ENCODE assay signal across 14 cellular contexts in genomic region chr19:49802836-49803528, GRCh38. TPM values are rescaled to one million over a fixed set of nuclear protein-coding genes. Genes with fewer than 3 reads are reported as not detected.
DNase-seq lines count a peak whose midpoint lies in the region; ATAC-seq and TF ChIP-seq lines count a peak whose summit lies in the region.
"Had no signal": no experiment of that assay in that cellular context is flagged by ENCODE, and none has a peak within 500 bp of the region (broad histone marks: within the 10 kb centered on the region; RNA-seq: fewer than 3 reads in every experiment).

No MANE protein-coding gene starts in this region.

- peak; percentile 38 for ATAC-seq in left colon
- ATAC-seq: activated CD8-positive, alpha-beta T cell treated with anti-CD3 and anti-CD28 coated beads, Interleukin-2, amount 10 ng/mL, durations not matched to agents 7 days and 5 days; stimulated activated naive CD8-positive, alpha-beta T cell treated with anti-CD3 and anti-CD28 coated beads, Interleukin-15, amount 100 ng/mL, for 72 hours had no signal

- H3K4me3 ChIP-seq in thyroid gland (replicated peaks in 1 of 3) = no peak overlapping the region
- no peak overlapping the region for H3K4me3 ChIP-seq in GM23248
- H3K4me3 ChIP-seq in OCI-LY7 (ENCODE audit: low read depth, low read length, poor library complexity, severe bottlenecking) = no peak overlapping the region

- H3F3A ChIP-seq in GM23248 (ENCODE audit: insufficient read depth) = peaks cover 5% of the 10 kb centered on the region; the same call in 1 of the 2 replicates

- H3K9me3 ChIP-seq in thyroid gland (no peaks in the 10 kb centered on the region), GM23248 (ENCODE audit: low read depth) (no peaks in the 10 kb centered on the region), OCI-LY7 (ENCODE audit: low read length) (no peaks in the 10 kb centered on the region)

- H3K4me1 ChIP-seq in thyroid gland (peaks cover 0 to 13% of the 10 kb centered on the region in 2 donors), GM23248 (ENCODE audit: insufficient read depth) (no peaks in the 10 kb centered on the region), OCI-LY7 (ENCODE audit: insufficient read depth, low read length, poor library complexity, severe bottlenecking) (no peaks in the 10 kb centered on the region)
- H3K4me1 ChIP-seq: foreskin keratinocyte had no signal

- POLR2A ChIA-PET in OCI-LY7 (lab: Charles Lee) = no interaction called here

- H3K9ac ChIP-seq in GM23248 = no peak overlapping the region

- H3K4me3 Mint-ChIP-seq in activated naive CD4-positive, alpha-beta T cell treated with anti-CD3 and anti-CD28 coated beads for 36 hours = no peak overlapping the region
- H3K4me3 Mint-ChIP-seq: activated CD8-positive, alpha-beta T cell treated with anti-CD3 and anti-CD28 coated beads, Interleukin-2, amount 10 ng/mL, durations not matched to agents 7 days and 5 days; CD4-positive, alpha-beta T cell; stimulated activated naive CD8-positive, alpha-beta T cell treated with anti-CD3 and anti-CD28 coated beads, Interleukin-15, amount 100 ng/mL, for 72 hours had no signal

- no peaks in the 10 kb centered on the region for H3K9me3 Mint-ChIP-seq in activated naive CD4-positive, alpha-beta T cell treated with anti-CD3 and anti-CD28 coated beads for 36 hours
- H3K9me3 Mint-ChIP-seq: CD4-positive, alpha-beta T cell; stimulated activated naive CD8-positive, alpha-beta T cell treated with anti-CD3 and anti-CD28 coated beads, Interleukin-15, amount 100 ng/mL, for 72 hours had no signal

- H4K20me1 ChIP-seq in GM23248 (ENCODE audit: insufficient read depth) = no peaks in the 10 kb centered on the region
- H4K20me1 ChIP-seq in OCI-LY7 (ENCODE audit: insufficient read depth, low read length) = no peaks in the 10 kb centered on the region

- in situ Hi-C loops in GM23248 (cut with MboI) = no loop called here

- no peak for TF ChIP-seq CTCF in thyroid gland (IDR thresholded peaks at IDR 0.05)
- no peak for TF ChIP-seq CTCF in OCI-LY7 (conservative IDR thresholded peaks at IDR 0.05; ENCODE audit: low read length)

- WGBS in thyroid gland, 2 donors = 82 to 87% methylated on average over 24 of the region's 24 CpGs
- WGBS in GM23248 (ENCODE audit: low coverage in 1 of 2, low lambda C conversion rate in 2 of 2, missing lambda C conversion rate in 2 of 2), 2 experiments = 88% methylated on average over 24 of the region's 24 CpGs

- CTCF ChIA-PET in activated naive CD4-positive, alpha-beta T cell treated with anti-CD3 and anti-CD28 coated beads for 36 hours (lab: Charles Lee) = no interaction called here
- CTCF ChIA-PET in OCI-LY7 (lab: Charles Lee; ENCODE audit: unreplicated experiment) = no interaction called here

- H3K4me1 Mint-ChIP-seq in activated naive CD4-positive, alpha-beta T cell treated with anti-CD3 and anti-CD28 coated beads for 36 hours (ENCODE audit: low read depth) = peaks cover 6% of the 10 kb centered on the region

- H3K36me3 ChIP-seq in thyroid gland (peaks cover 32 to 56% of the 10 kb centered on the region in 2 donors), GM23248 (ENCODE audit: low read depth) (peaks cover 13% of the 10 kb centered on the region; the same call in 1 of the 2 replicates), OCI-LY7 (ENCODE audit: insufficient read depth, low read length) (peaks cover 81% of the 10 kb centered on the region)

- H3K9me2 ChIP-seq in GM23248 (ENCODE audit: insufficient read depth) (no peaks in the 10 kb centered on the region), OCI-LY7 (ENCODE audit: insufficient read depth, low read length) (no peaks in the 10 kb centered on the region)

- H3K4me2 ChIP-seq in GM23248 (ENCODE audit: unreplicated experiment) (no peak overlapping the region), OCI-LY7 (ENCODE audit: low read length) (no peak overlapping the region)

- H2AFZ ChIP-seq in GM23248 (no peak overlapping the region), OCI-LY7 (ENCODE audit: low read length) (no peak overlapping the region)

- no peaks in the 10 kb centered on the region for H3K27me3 ChIP-seq in thyroid gland
- no peaks in the 10 kb centered on the region for H3K27me3 ChIP-seq in GM23248 (replicated peaks; ENCODE audit: insufficient read depth)
- H3K27me3 ChIP-seq: foreskin keratinocyte had no signal

- no peaks in the 10 kb centered on the region for H3K27me3 Mint-ChIP-seq in activated naive CD4-positive, alpha-beta T cell treated with anti-CD3 and anti-CD28 coated beads for 36 hours (ENCODE audit: low read depth)
- H3K27me3 Mint-ChIP-seq: CD4-positive, alpha-beta T cell; stimulated activated naive CD8-positive, alpha-beta T cell treated with anti-CD3 and anti-CD28 coated beads, Interleukin-15, amount 100 ng/mL, for 72 hours had no signal

- peak; percentile 30 for DNase-seq in NCI-H2029 treated with DMSO at 0.1 percent for 48 hours (lab: John Stamatoyannopoulos, UW)
- DNase-seq in caudate nucleus (lab: John Stamatoyannopoulos, UW) = no peak
- DNase-seq in left colon = peak in 1 of 2 donors; percentile 50
- DNase-seq in thyroid gland = no peak
- DNase-seq in GM23248 = no peak
- DNase-seq in activated naive CD4-positive, alpha-beta T cell treated with anti-CD3 and anti-CD28 coated beads for 36 hours = no peak
- DNase-seq in OCI-LY7 (ENCODE audit: low spot score) = no peak
- DNase-seq: activated CD8-positive, alpha-beta T cell treated with anti-CD3 and anti-CD28 coated beads, Interleukin-2, amount 10 ng/mL, durations not matched to agents 7 days and 5 days; activated naive CD4-positive, alpha-beta T cell; CD4-positive, alpha-beta T cell; stimulated activated naive CD8-positive, alpha-beta T cell treated with anti-CD3 and anti-CD28 coated beads, Interleukin-15, amount 100 ng/mL, for 72 hours had no signal

- no TSS peak for BruUV-seq in OCI-LY7 (replicated peaks; lab: Mats Ljungman, UMichigan)

- TF ChIP-seq POLR2A in thyroid gland (IDR thresholded peaks at IDR 0.05) = no peak

- intact Hi-C loops in left colon (cut with DNase I, micrococcal nuclease) = no loop called here
- intact Hi-C loops in thyroid gland (cut with DNase I) = loop anchor here (5.0 kb wide), 1 partner anchor 41 kb away; the partner anchor contains the start of gene TSKS
- intact Hi-C loops in activated naive CD4-positive, alpha-beta T cell treated with anti-CD3 and anti-CD28 coated beads for 36 hours (cut with micrococcal nuclease) = no loop called here
- intact Hi-C loops in OCI-LY7 (cut with micrococcal nuclease; ENCODE audit: unreplicated experiment) = no loop called here

- peaks cover 20% of the 10 kb centered on the region for H3K36me3 Mint-ChIP-seq in activated naive CD4-positive, alpha-beta T cell treated with anti-CD3 and anti-CD28 coated beads for 36 hours (ENCODE audit: low read depth)

- H3K79me2 ChIP-seq in GM23248 (ENCODE audit: insufficient read depth) (no peaks in the 10 kb centered on the region), OCI-LY7 (ENCODE audit: insufficient read depth, low read depth, low read length) (no peaks in the 10 kb centered on the region)

- H3K27ac ChIP-seq in caudate nucleus (ENCODE audit: low read depth, low read length) = peak overlapping the region; percentile 76
- peak overlapping the region in 2 of 3 donors; percentile 5 to 17 for H3K27ac ChIP-seq in thyroid gland
- no peak overlapping the region for H3K27ac ChIP-seq in GM23248
- no peak overlapping the region for H3K27ac ChIP-seq in OCI-LY7 (ENCODE audit: low read depth, low read length, poor library complexity, severe bottlenecking)
- H3K27ac ChIP-seq: foreskin keratinocyte had no signal

- no peak overlapping the region for H3K27ac Mint-ChIP-seq in activated naive CD4-positive, alpha-beta T cell treated with anti-CD3 and anti-CD28 coated beads for 36 hours
- H3K27ac Mint-ChIP-seq: activated CD8-positive, alpha-beta T cell treated with anti-CD3 and anti-CD28 coated beads, Interleukin-2, amount 10 ng/mL, durations not matched to agents 7 days and 5 days; CD4-positive, alpha-beta T cell had no signal

RNA-seq across cellular contexts. Expression of gene FUZ, which starts 10.1 kb away (rescaled TPM):
- total RNA-seq in left colon (1 to 10 TPM; 7.6 to 10.0 TPM), thyroid gland (10 to 100 TPM; 20.1 to 40.1 (median 33.3) TPM), OCI-LY7 (2022) (28.1 and 34.6 TPM in 2 replicates)
- total RNA-seq in GM23248 (2014; rRNA removed; shearing (Covaris generic)) = 17.7 and 21.1 TPM in 2 replicates
- polyA plus RNA-seq in GM23248 (2016; fragmentation: Nextera tagmentation; extraction: Ambion mirVana) = 11.7 and 15.1 TPM in 2 replicates
- 10 to 100 TPM; 14.5 to 14.9 TPM for total RNA-seq in activated naive CD4-positive, alpha-beta T cell treated with anti-CD3 and anti-CD28 coated beads for 36 hours
- total RNA-seq in OCI-LY7 (2014; rRNA removed; shearing (Covaris generic)) = 33.6 and 35.1 TPM in 2 replicates

RNA-seq across cellular contexts. Expression of gene MED25, which starts 15.1 kb away (rescaled TPM):
- total RNA-seq in left colon = 10 to 100 TPM; 52.6 to 52.8 TPM
- total RNA-seq in thyroid gland = 10 to 100 TPM; 42.6 to 50.2 (median 44.9) TPM
- total RNA-seq in GM23248 (2014; rRNA removed; shearing (Covaris generic)) = 21.8 and 24.2 TPM in 2 replicates
- polyA plus RNA-seq in GM23248 (2016; fragmentation: Nextera tagmentation; extraction: Ambion mirVana) = 17.4 and 21.9 TPM in 2 replicates
- 10 to 100 TPM; 32.4 to 39.2 TPM for total RNA-seq in activated naive CD4-positive, alpha-beta T cell treated with anti-CD3 and anti-CD28 coated beads for 36 hours
- total RNA-seq in OCI-LY7 (2014; rRNA removed; shearing (Covaris generic)) = 73.5 and 85.1 TPM in 2 replicates
- total RNA-seq in OCI-LY7 (2022) = 111 and 146 TPM in 2 replicates

RNA-seq across cellular contexts. Expression of gene AP2A1, which starts 36.2 kb away (rescaled TPM):
- total RNA-seq in left colon = 10 to 100 TPM; 71.2 to 72.9 TPM
- 10 to 100 TPM; 48.4 to 77.6 (median 66.9) TPM for total RNA-seq in thyroid gland
- total RNA-seq in GM23248 (2014; rRNA removed; shearing (Covaris generic)) = 118 and 124 TPM in 2 replicates
- polyA plus RNA-seq in GM23248 (2016; fragmentation: Nextera tagmentation; extraction: Ambion mirVana) = 64.2 and 64.9 TPM in 2 replicates
- total RNA-seq in activated naive CD4-positive, alpha-beta T cell treated with anti-CD3 and anti-CD28 coated beads for 36 hours = 10 to 100 TPM; 87.7 to 88.3 TPM
- total RNA-seq in OCI-LY7 (2014; rRNA removed; shearing (Covaris generic)) = 29.7 and 47.4 TPM in 2 replicates
- total RNA-seq in OCI-LY7 (2022) = 46.9 and 50.4 TPM in 2 replicates

RNA-seq across cellular contexts. Expression of gene TSKS, which starts 39.9 kb away (rescaled TPM):
- under 1 TPM; 0.21 to 0.22 TPM for total RNA-seq in left colon
- under 1 TPM in 2 of 4 donors, not detected in 2; 0.22 to 0.81 TPM for total RNA-seq in thyroid gland
- total RNA-seq in GM23248 (2014; rRNA removed; shearing (Covaris generic)) = 0.38 and 2.1 TPM in 2 replicates
- polyA plus RNA-seq in GM23248 (2016; fragmentation: Nextera tagmentation; extraction: Ambion mirVana) = 0.31 and 0.93 TPM in 2 replicates
- total RNA-seq in activated naive CD4-positive, alpha-beta T cell treated with anti-CD3 and anti-CD28 coated beads for 36 hours = under 1 TPM; 0.57 to 0.72 TPM
- total RNA-seq in OCI-LY7 (2014; rRNA removed; shearing (Covaris generic)) = not detected in 2 replicates
- not detected in 2 replicates for total RNA-seq in OCI-LY7 (2022)
- total RNA-seq: cerebellum, osteocyte had no signal

RNA-seq across cellular contexts. Expression of gene PTOV1, which starts 48.0 kb away (rescaled TPM):
- total RNA-seq in left colon (10 to 100 TPM; 95.3 to 95.5 TPM), thyroid gland (100 to 1,000 TPM in 2 of 4 donors, 10 to 100 TPM in 2; 88.3 to 148 (median 98.9) TPM), OCI-LY7 (2022) (105 and 114 TPM in 2 replicates)
- 53.1 and 88.0 TPM in 2 replicates for total RNA-seq in GM23248 (2014; rRNA removed; shearing (Covaris generic))
- polyA plus RNA-seq in GM23248 (2016; fragmentation: Nextera tagmentation; extraction: Ambion mirVana) = 88.9 and 91.7 TPM in 2 replicates
- 10 to 100 TPM; 66.0 to 68.0 TPM for total RNA-seq in activated naive CD4-positive, alpha-beta T cell treated with anti-CD3 and anti-CD28 coated beads for 36 hours
- total RNA-seq in OCI-LY7 (2014; rRNA removed; shearing (Covaris generic)) = 101 and 124 TPM in 2 replicates

Comparison
In these comparisons a context has a peak if more than half of its experiments do, and no peak if none do; other contexts are left out.
1. H3K27ac ChIP-seq: peak in caudate nucleus (single experiment) and thyroid gland (2 of 3); none in GM23248 (single experiment) and OCI-LY7 (single experiment).